In the genomic region with DNA sequence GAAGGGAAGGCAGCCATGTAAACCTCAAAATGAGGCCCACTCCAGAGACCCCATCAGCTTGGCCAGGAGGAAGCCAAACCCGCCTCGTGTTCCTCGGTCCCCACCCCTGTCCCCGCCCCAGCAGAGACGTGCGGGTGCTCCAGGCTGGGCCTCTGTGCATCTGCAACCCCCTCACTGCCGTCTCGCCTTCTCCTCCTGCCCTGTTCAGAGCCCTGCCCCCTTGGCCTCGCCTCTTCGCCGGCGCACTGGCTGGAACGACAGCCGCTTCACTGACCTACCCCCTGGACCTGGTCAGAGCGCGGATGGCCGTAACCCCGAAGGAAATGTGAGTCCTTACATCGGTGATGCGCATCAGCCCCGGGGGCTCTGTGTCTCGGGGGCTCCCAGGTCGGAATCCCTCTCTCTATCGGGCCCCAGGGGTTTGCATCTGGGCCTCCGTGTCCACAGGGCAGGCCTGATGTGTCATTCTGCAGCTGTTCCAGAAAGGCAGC, we compare ENCODE assay signal across 11 cellular contexts. TPM values are rescaled to one million over a fixed set of nuclear protein-coding genes. Genes with fewer than 3 reads are reported as not detected.
DNase-seq lines count a peak whose midpoint lies in the region; ATAC-seq and TF ChIP-seq lines count a peak whose summit lies in the region.
"Had no signal": no experiment of that assay in that cellular context is flagged by ENCODE, and none has a peak within 500 bp of the region (broad histone marks: within the 10 kb centered on the region; RNA-seq: fewer than 3 reads in every experiment).

No MANE protein-coding gene starts in this region.

- H3K4me3 Mint-ChIP-seq in chondrocyte (ENCODE audit: unreplicated experiment) (peak overlapping the region; percentile 66), immature natural killer cell (no peak overlapping the region)
- H3K4me3 Mint-ChIP-seq: activated naive CD8-positive, alpha-beta T cell had no signal

- TF ChIP-seq CTCF in HCT116 (IDR thresholded peaks at IDR 0.05 in 2 of 3, conservative IDR thresholded peaks at IDR 0.05 in 1 of 3; ENCODE audit: borderline replicate concordance in 1 of 3, insufficient read depth in 1 of 3, low read depth in 2 of 3, low read length in 2 of 3), result no peak
- TF ChIP-seq CTCF in chondrocyte (IDR thresholded peaks at IDR 0.05), result no peak

- no peak for TF ChIP-seq POLR2A in HCT116 (IDR thresholded peaks at IDR 0.05; ENCODE audit: borderline replicate concordance, extremely low read depth, insufficient read depth, insufficient read length)

- H3K36me3 ChIP-seq in HCT116 (ENCODE audit: control insufficient read depth in 1 of 2, insufficient read depth in 2 of 2, low read length in 2 of 2), result no peaks in the 10 kb centered on the region
- no peaks in the 10 kb centered on the region for H3K36me3 ChIP-seq in HAP-1 (replicated peaks)

- DNase-seq in HCT116 (ENCODE audit: low read depth, low spot score) (no peak), chondrocyte (ENCODE audit: low spot score) (no peak), skeletal muscle cell (ENCODE audit: low read depth) (no peak), immature natural killer cell (no peak), HAP-1 (ENCODE audit: low spot score in 2 of 2) (no peak), DMS153 (lab: John Stamatoyannopoulos, UW) (no peak)
- no peak for DNase-seq in activated CD4-positive, alpha-beta T cell treated with anti-CD3 and anti-CD28 coated beads for 48 hours
- DNase-seq: stimulated activated CD4-positive, alpha-beta T cell treated with anti-CD3 and anti-CD28 coated beads, Interleukin-4, amount 100 ng/mL, for 4 hours had no signal

- H3K27ac ChIP-seq in HCT116 (ENCODE audit: low read depth, low read length), result peak overlapping the region; percentile 83
- H3K27ac ChIP-seq: VCaP had no signal

- no peaks in the 10 kb centered on the region for H3K9me2 ChIP-seq in HCT116 (ENCODE audit: insufficient read depth)

- no peak overlapping the region for H3K27ac Mint-ChIP-seq in chondrocyte (ENCODE audit: unreplicated experiment)
- H3K27ac Mint-ChIP-seq in immature natural killer cell, result peak overlapping the region in 1 of 6 donors; percentile 40
- H3K27ac Mint-ChIP-seq: activated naive CD8-positive, alpha-beta T cell had no signal

- H4K20me1 ChIP-seq in HCT116 (ENCODE audit: insufficient read depth), result no peaks in the 10 kb centered on the region

- H2AFZ ChIP-seq in HCT116 (ENCODE audit: low read depth, low read length, poor library complexity, severe bottlenecking), result peak overlapping the region; percentile 78

- RAD21 ChIA-PET in HCT116 (lab: Charles Lee; ENCODE audit: low non-redundant PET in 1 of 2, low total read pairs in 2 of 2, uncharacterized antibody in 2 of 2, unreplicated experiment in 2 of 2), result no interaction called here

- in situ Hi-C loops in HAP-1 (cut with MboI; ENCODE audit: low sequenced_read_pairs), result no loop called here

- peak overlapping the region; percentile 75 for H3K4me2 ChIP-seq in HCT116 (ENCODE audit: low read length)

- BruUV-seq in HCT116 (replicated peaks; lab: Mats Ljungman, UMichigan), result no TSS peak

- H3K36me3 Mint-ChIP-seq in chondrocyte (ENCODE audit: low read depth), result peaks cover 1% of the 10 kb centered on the region
- H3K36me3 Mint-ChIP-seq in immature natural killer cell, result peaks cover 0 to 8% (median 0%) of the 10 kb centered on the region in 3 donors
- H3K36me3 Mint-ChIP-seq: activated naive CD8-positive, alpha-beta T cell had no signal

- H3K9me3 Mint-ChIP-seq in chondrocyte (ENCODE audit: low read depth), result no peaks in the 10 kb centered on the region
- H3K9me3 Mint-ChIP-seq in immature natural killer cell, result no peaks in the 10 kb centered on the region

- TF ChIP-seq RAD21 in HCT116 (IDR thresholded peaks at IDR 0.05; ENCODE audit: low read depth), result no peak

- no peaks in the 10 kb centered on the region for H3K27me3 Mint-ChIP-seq in chondrocyte (ENCODE audit: low read depth)
- no peaks in the 10 kb centered on the region for H3K27me3 Mint-ChIP-seq in immature natural killer cell (ENCODE audit: low read depth in 3 of 3)
- H3K27me3 Mint-ChIP-seq: activated naive CD8-positive, alpha-beta T cell had no signal

- peaks cover 24% of the 10 kb centered on the region for H3K4me1 Mint-ChIP-seq in chondrocyte (ENCODE audit: low read depth)
- peaks cover 0 to 8% of the 10 kb centered on the region in 2 donors for H3K4me1 Mint-ChIP-seq in immature natural killer cell

- POLR2A ChIA-PET in HCT116 (lab: Charles Lee), result no interaction called here

- peak overlapping the region; percentile 61 for H3K9ac ChIP-seq in HCT116 (ENCODE audit: low read length)

- H3K79me2 ChIP-seq in HCT116 (ENCODE audit: insufficient read depth, low read length), result no peaks in the 10 kb centered on the region

- ATAC-seq in HCT116, result 0 out of 2 replicates have a peak, but pooled peaks have one; percentile 0

- peak overlapping the region; percentile 56 to 63 for H3K4me3 ChIP-seq in HCT116 (replicated peaks in 1 of 2; ENCODE audit: low read depth in 1 of 2, low read length in 2 of 2)
- H3K4me3 ChIP-seq in iPS-18c (ENCODE audit: insufficient read depth, low read depth, low read length), result peak overlapping the region; percentile 17; the same call in 1 of the 2 replicates
- peak overlapping the region; percentile 44 for H3K4me3 ChIP-seq in skeletal muscle cell (ENCODE audit: low read depth, low read length)
- H3K4me3 ChIP-seq in HAP-1, result no peak overlapping the region

- no peaks in the 10 kb centered on the region for H3K9me3 ChIP-seq in HCT116 (ENCODE audit: control insufficient read depth in 1 of 2, insufficient read depth in 1 of 2, low read depth in 1 of 2, low read length in 2 of 2)
- H3K9me3 ChIP-seq in iPS-18c (ENCODE audit: control insufficient read depth, insufficient read depth, low read length), result no peaks in the 10 kb centered on the region
- no peaks in the 10 kb centered on the region for H3K9me3 ChIP-seq in HAP-1

- CTCF ChIA-PET in HCT116 (lab: Charles Lee), result no interaction called here

- H3K27me3 ChIP-seq in HCT116 (ENCODE audit: insufficient read depth, low read length) (no peaks in the 10 kb centered on the region), HAP-1 (ENCODE audit: low read depth) (no peaks in the 10 kb centered on the region)

- H3K4me1 ChIP-seq in HCT116 (ENCODE audit: control insufficient read depth in 1 of 2, insufficient read depth in 2 of 2, low read length in 2 of 2), result peaks cover 39 to 66% of the 10 kb centered on the region in 2 experiments
- peaks cover 2% of the 10 kb centered on the region; the same call in 1 of the 2 replicates for H3K4me1 ChIP-seq in HAP-1

- intact Hi-C loops in HCT116 (cut with micrococcal nuclease), result no loop called here

TF ChIP-seq in HCT116, 20 proteins besides CTCF, POLR2A, EP300 and RAD21:
- TF ChIP-seq SIN3A (IDR thresholded peaks at IDR 0.05; ENCODE audit: low read depth), result no peak
- TF ChIP-seq, protein P1, sequence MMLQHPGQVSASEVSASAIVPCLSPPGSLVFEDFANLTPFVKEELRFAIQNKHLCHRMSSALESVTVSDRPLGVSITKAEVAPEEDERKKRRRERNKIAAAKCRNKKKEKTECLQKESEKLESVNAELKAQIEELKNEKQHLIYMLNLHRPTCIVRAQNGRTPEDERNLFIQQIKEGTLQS (IDR thresholded peaks at IDR 0.05), result no peak
- no peak for TF ChIP-seq ZNF274 (IDR thresholded peaks at IDR 0.05; ENCODE audit: low read depth, low read length)
- TF ChIP-seq YY1 (IDR thresholded peaks at IDR 0.05; ENCODE audit: extremely low read depth, insufficient replicate concordance, low read depth, low read length), result no peak
- no peak for TF ChIP-seq JUND (IDR thresholded peaks at IDR 0.05)
- no peak for TF ChIP-seq EGR1 (IDR thresholded peaks at IDR 0.05; ENCODE audit: low read depth)
- no peak for TF ChIP-seq POLR2AphosphoS5 (IDR thresholded peaks at IDR 0.05; ENCODE audit: low read depth, low read length)

RNA-seq across cellular contexts. Expression of a gene that starts 32.2 kb away (rescaled TPM):
- total RNA-seq in HCT116 (2021; ENCODE audit: unreplicated experiment) (76.0 TPM), chondrocyte (21.9 to 27.1 TPM (median 26.0 TPM) in 3 replicates)
- 78.5 and 87.5 TPM in 2 replicates for polyA plus RNA-seq in HCT116 (2012)
- 10 to 100 TPM; 22.0 to 44.4 (median 32.3) TPM for polyA plus RNA-seq in immature natural killer cell

RNA-seq across cellular contexts. Expression of a gene that starts 42.3 kb away (rescaled TPM):
- total RNA-seq in HCT116 (2021; ENCODE audit: unreplicated experiment) (10.2 TPM), chondrocyte (8.2 to 13.0 TPM (median 8.9 TPM) in 3 replicates)
- 8.2 and 8.6 TPM in 2 replicates for polyA plus RNA-seq in HCT116 (2012)
- polyA plus RNA-seq in immature natural killer cell, result 10 to 100 TPM; 10.4 to 24.8 (median 12.9) TPM
